In the genomic region with DNA sequence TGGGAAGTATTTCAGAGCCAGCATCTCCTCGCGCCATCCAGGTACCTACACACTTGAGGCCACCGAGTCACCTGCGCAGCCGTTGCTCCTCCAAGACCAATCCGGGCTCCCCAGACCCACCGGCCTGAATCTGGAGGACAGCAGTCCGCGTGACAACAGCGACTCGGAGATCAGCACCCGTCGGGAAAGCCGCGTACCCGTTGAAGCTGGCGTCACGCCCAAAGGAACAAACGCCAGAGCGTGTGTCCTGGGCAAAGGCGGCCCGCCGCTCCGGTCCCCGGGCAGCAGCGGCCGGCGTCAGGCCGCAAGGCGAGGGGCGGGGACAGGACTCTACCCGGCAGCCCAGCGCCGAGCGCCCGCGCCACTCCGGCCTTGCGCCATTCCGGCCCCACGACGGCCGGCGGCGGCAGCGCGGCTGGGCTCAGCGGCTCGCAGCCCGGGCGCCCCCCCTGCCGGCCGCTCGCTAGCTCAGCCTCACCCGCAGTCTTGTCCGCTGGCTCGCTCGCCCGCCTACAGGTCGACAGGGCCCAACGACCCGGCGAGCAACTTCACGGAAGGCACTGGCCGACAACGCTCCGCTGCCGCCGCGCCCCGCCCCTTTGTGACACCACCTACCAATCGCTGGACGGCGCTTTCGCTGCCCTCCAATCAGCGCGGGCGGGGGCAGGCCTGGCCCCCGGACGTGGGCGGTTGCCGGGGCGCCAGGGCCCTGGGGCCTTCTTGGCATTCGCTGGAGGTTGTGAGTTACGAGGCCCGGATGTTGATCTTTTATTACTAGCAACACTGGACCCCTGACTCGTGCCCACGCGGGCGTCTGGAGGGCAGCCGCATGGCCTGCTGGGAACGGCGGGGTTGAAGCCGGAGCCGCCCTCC, we compare ENCODE assay signal across 2 cellular contexts.
TF ChIP-seq lines count a peak whose summit lies in the region.

Gene ZFAND4 (minus strand): TSS at position 572 of the 873 bp plus-strand sequence. CDS start 9,047 bp downstream, outside the sequence.

TF ChIP-seq in HCT116, 20 proteins besides CTCF, POLR2A, EP300 and RAD21:
- TF ChIP-seq JUND (IDR thresholded peaks at IDR 0.05) (no peak), CBX3 (IDR thresholded peaks at IDR 0.05; ENCODE audit: low read depth) (no peak; the same call in 1 of the 2 replicates), SP1 (IDR thresholded peaks at IDR 0.05; ENCODE audit: low read depth) (peak; percentile 92), ZFX (IDR thresholded peaks at IDR 0.05) (peak; percentile 90), YY1 (IDR thresholded peaks at IDR 0.05; ENCODE audit: extremely low read depth, insufficient replicate concordance, low read depth, low read length) (peak; percentile 56), TCF7L2 (IDR thresholded peaks at IDR 0.05; ENCODE audit: borderline replicate concordance, extremely low read depth, insufficient read depth, insufficient read length) (peak; percentile 51), REST (IDR thresholded peaks at IDR 0.05; ENCODE audit: low read depth) (no peak), POLR2AphosphoS5 (IDR thresholded peaks at IDR 0.05; ENCODE audit: low read depth, low read length) (peak; percentile 85), EGR1 (IDR thresholded peaks at IDR 0.05; ENCODE audit: low read depth) (peak; percentile 99)
- TF ChIP-seq, protein P1, sequence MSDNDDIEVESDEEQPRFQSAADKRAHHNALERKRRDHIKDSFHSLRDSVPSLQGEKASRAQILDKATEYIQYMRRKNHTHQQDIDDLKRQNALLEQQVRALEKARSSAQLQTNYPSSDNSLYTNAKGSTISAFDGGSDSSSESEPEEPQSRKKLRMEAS (IDR thresholded peaks at IDR 0.05): peak; percentile 64

TF ChIP-seq in SK-N-SH, 30 proteins besides CTCF, POLR2A, EP300 and RAD21:
- TF ChIP-seq POLR2AphosphoS5 (IDR thresholded peaks at IDR 0.05; ENCODE audit: low read depth, low read length) (peak; percentile 41; the same call in 1 of the 2 replicates), NRF1 (IDR thresholded peaks at IDR 0.05; ENCODE audit: low read depth, low read length) (no peak), IRF3 (IDR thresholded peaks at IDR 0.05; ENCODE audit: low read depth, low read length) (peak; percentile 66), EZH2phosphoT487 (IDR thresholded peaks at IDR 0.05; ENCODE audit: borderline replicate concordance, low read depth) (no peak), SIN3A (IDR thresholded peaks at IDR 0.05; ENCODE audit: borderline replicate concordance, low read depth, low read length) (no peak; the same call in 1 of the 2 replicates), RXRA (IDR thresholded peaks at IDR 0.05; ENCODE audit: borderline replicate concordance, low read depth) (no peak), TEAD4 (IDR thresholded peaks at IDR 0.05; ENCODE audit: borderline replicate concordance, insufficient read depth) (no peak), GABPA (IDR thresholded peaks at IDR 0.05; ENCODE audit: low read depth) (peak; percentile 72), RCOR1 (IDR thresholded peaks at IDR 0.05; ENCODE audit: low read length) (0 out of 2 replicates have a peak, but pooled peaks have one; percentile 7), ZBTB33 (IDR thresholded peaks at IDR 0.05; ENCODE audit: borderline replicate concordance, low read depth) (no peak), REST (IDR thresholded peaks at IDR 0.05; ENCODE audit: low read depth, low read length) (no peak), NFIC (IDR thresholded peaks at IDR 0.05; ENCODE audit: borderline replicate concordance) (peak; percentile 38; the same call in 1 of the 2 replicates), CHD2 (IDR thresholded peaks at IDR 0.05; ENCODE audit: low read length, partially characterized antibody) (peak; percentile 41), FOSL2 (IDR thresholded peaks at IDR 0.05; ENCODE audit: borderline replicate concordance, low read depth) (no peak), GATA2 (CRISPR knock-in tag; IDR thresholded peaks at IDR 0.05) (no peak), MXI1 (IDR thresholded peaks at IDR 0.05; ENCODE audit: low read depth, low read length) (peak; percentile 76; the same call in 1 of the 2 replicates), TAF1 (IDR thresholded peaks at IDR 0.05; ENCODE audit: borderline replicate concordance, low read depth, low read length) (peak; percentile 59; the same call in 1 of the 2 replicates), FOXM1 (IDR thresholded peaks at IDR 0.05; ENCODE audit: low read depth) (no peak), YY1 (IDR thresholded peaks at IDR 0.05; ENCODE audit: low read depth) (no peak), USF2 (IDR thresholded peaks at IDR 0.05; ENCODE audit: borderline replicate concordance, low read depth, low read length) (no peak), RFX5 (IDR thresholded peaks at IDR 0.05; ENCODE audit: low read length) (peak; percentile 98), JUND (IDR thresholded peaks at IDR 0.05) (no peak), ELF1 (IDR thresholded peaks at IDR 0.05) (peak; percentile 59), MEF2A (IDR thresholded peaks at IDR 0.05; ENCODE audit: borderline replicate concordance, low read depth) (no peak), SMC3 (IDR thresholded peaks at IDR 0.05; ENCODE audit: low read depth, low read length) (peak; percentile 80), TCF12 (IDR thresholded peaks at IDR 0.05) (no peak), FOXJ3 (CRISPR knock-in tag; IDR thresholded peaks at IDR 0.05) (peak; percentile 72; the same call in 1 of the 2 replicates)
- TF ChIP-seq, protein P2, sequence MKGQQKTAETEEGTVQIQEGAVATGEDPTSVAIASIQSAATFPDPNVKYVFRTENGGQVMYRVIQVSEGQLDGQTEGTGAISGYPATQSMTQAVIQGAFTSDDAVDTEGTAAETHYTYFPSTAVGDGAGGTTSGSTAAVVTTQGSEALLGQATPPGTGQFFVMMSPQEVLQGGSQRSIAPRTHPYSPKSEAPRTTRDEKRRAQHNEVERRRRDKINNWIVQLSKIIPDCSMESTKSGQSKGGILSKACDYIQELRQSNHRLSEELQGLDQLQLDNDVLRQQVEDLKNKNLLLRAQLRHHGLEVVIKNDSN (IDR thresholded peaks at IDR 0.05; ENCODE audit: borderline replicate concordance, low read depth): no peak
- TF ChIP-seq, protein P3, sequence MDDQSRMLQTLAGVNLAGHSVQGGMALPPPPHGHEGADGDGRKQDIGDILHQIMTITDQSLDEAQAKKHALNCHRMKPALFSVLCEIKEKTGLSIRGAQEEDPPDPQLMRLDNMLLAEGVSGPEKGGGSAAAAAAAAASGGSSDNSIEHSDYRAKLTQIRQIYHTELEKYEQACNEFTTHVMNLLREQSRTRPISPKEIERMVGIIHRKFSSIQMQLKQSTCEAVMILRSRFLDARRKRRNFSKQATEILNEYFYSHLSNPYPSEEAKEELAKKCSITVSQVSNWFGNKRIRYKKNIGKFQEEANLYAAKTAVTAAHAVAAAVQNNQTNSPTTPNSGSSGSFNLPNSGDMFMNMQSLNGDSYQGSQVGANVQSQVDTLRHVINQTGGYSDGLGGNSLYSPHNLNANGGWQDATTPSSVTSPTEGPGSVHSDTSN (IDR thresholded peaks at IDR 0.05): no peak
- TF ChIP-seq, protein P1 (IDR thresholded peaks at IDR 0.05; ENCODE audit: low read depth): peak; percentile 90
